In genomic region chr2:78162202-78162601, GRCh38 we compare ENCODE assay signal across 1 cellular context.
TF ChIP-seq lines count a peak whose summit lies in the region.

No MANE protein-coding gene starts in this region.

TF ChIP-seq in HepG2, 621 proteins besides CTCF, POLR2A, EP300 and RAD21 (continued from another document and continues in another):
- TF ChIP-seq ZBTB40 (IDR thresholded peaks at IDR 0.05) (no peak), ZBTB40 (CRISPR knock-in tag; IDR thresholded peaks at IDR 0.05) (no peak; the same call in 1 of the 2 replicates), GMEB2 (CRISPR knock-in tag; IDR thresholded peaks at IDR 0.05; ENCODE audit: low read depth) (no peak), CEBPG (CRISPR knock-in tag; IDR thresholded peaks at IDR 0.05) (peak; percentile 66), ARID2 (CRISPR knock-in tag; IDR thresholded peaks at IDR 0.05; ENCODE audit: borderline replicate concordance) (no peak), ZNF879 (CRISPR knock-in tag; IDR thresholded peaks at IDR 0.05) (no peak), CHD4 (IDR thresholded peaks at IDR 0.05; ENCODE audit: borderline replicate concordance, low read length) (no peak), ZNF616 (CRISPR knock-in tag; IDR thresholded peaks at IDR 0.05; ENCODE audit: low read depth) (no peak), PRDM15 (CRISPR knock-in tag; IDR thresholded peaks at IDR 0.05) (no peak), GPBP1L1 (CRISPR knock-in tag; IDR thresholded peaks at IDR 0.05) (no peak), SMARCC2 (IDR thresholded peaks at IDR 0.05) (no peak), NFKB2 (CRISPR knock-in tag; IDR thresholded peaks at IDR 0.05; ENCODE audit: borderline replicate concordance) (no peak), EED (CRISPR knock-in tag; IDR thresholded peaks at IDR 0.05) (no peak), ZNF773 (CRISPR knock-in tag; IDR thresholded peaks at IDR 0.05; ENCODE audit: borderline replicate concordance) (no peak), ZNF3 (CRISPR knock-in tag; IDR thresholded peaks at IDR 0.05) (peak; percentile 57; the same call in 1 of the 2 replicates), BCL6 (CRISPR knock-in tag; IDR thresholded peaks at IDR 0.05) (peak; percentile 85), ZNF703 (CRISPR knock-in tag; IDR thresholded peaks at IDR 0.05; ENCODE audit: borderline replicate concordance) (peak; percentile 98; the same call in 1 of the 2 replicates), CREB1 (IDR thresholded peaks at IDR 0.05) (no peak), CREB1 (CRISPR knock-in tag; IDR thresholded peaks at IDR 0.05) (peak; percentile 80), ZNF205 (CRISPR knock-in tag; IDR thresholded peaks at IDR 0.05) (peak; percentile 77; the same call in 1 of the 2 replicates), ZNF775 (CRISPR knock-in tag; IDR thresholded peaks at IDR 0.05; ENCODE audit: borderline replicate concordance) (no peak), ZNF558 (CRISPR knock-in tag; IDR thresholded peaks at IDR 0.05; ENCODE audit: borderline replicate concordance) (no peak), ZNF740 (CRISPR knock-in tag; IDR thresholded peaks at IDR 0.05) (no peak), HMGXB3 (CRISPR knock-in tag; IDR thresholded peaks at IDR 0.05; ENCODE audit: borderline replicate concordance) (no peak), HNRNPH1 (optimal IDR thresholded peaks at IDR 0.05; ENCODE audit: low read depth, low read length) (no peak), ELF3 (CRISPR knock-in tag; IDR thresholded peaks at IDR 0.05) (peak; percentile 57; the same call in 1 of the 2 replicates), ZNF136 (CRISPR knock-in tag; IDR thresholded peaks at IDR 0.05; ENCODE audit: low read depth) (no peak), RELA (CRISPR knock-in tag; IDR thresholded peaks at IDR 0.05) (no peak), ZFP37 (CRISPR knock-in tag; IDR thresholded peaks at IDR 0.05; ENCODE audit: borderline replicate concordance) (no peak)
- TF ChIP-seq, protein P1, sequence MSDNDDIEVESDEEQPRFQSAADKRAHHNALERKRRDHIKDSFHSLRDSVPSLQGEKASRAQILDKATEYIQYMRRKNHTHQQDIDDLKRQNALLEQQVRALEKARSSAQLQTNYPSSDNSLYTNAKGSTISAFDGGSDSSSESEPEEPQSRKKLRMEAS (IDR thresholded peaks at IDR 0.05) = no peak; the same call in none of the 2 replicates
- TF ChIP-seq, protein P2, sequence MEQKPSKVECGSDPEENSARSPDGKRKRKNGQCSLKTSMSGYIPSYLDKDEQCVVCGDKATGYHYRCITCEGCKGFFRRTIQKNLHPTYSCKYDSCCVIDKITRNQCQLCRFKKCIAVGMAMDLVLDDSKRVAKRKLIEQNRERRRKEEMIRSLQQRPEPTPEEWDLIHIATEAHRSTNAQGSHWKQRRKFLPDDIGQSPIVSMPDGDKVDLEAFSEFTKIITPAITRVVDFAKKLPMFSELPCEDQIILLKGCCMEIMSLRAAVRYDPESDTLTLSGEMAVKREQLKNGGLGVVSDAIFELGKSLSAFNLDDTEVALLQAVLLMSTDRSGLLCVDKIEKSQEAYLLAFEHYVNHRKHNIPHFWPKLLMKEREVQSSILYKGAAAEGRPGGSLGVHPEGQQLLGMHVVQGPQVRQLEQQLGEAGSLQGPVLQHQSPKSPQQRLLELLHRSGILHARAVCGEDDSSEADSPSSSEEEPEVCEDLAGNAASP (CRISPR knock-in tag; IDR thresholded peaks at IDR 0.05; ENCODE audit: borderline replicate concordance) = peak; percentile 78; the same call in 1 of the 2 replicates
